In genomic region chr6:116152620-116153019, GRCh38 we compare ENCODE assay signal across 1 cellular context.
TF ChIP-seq lines count a peak whose summit lies in the region.

No MANE protein-coding gene starts in this region.

TF ChIP-seq in K562, 482 proteins besides CTCF, POLR2A, EP300 and RAD21:
- peak; percentile 82 for TF ChIP-seq NFIC (IDR thresholded peaks at IDR 0.05)
- TF ChIP-seq ATF7 (IDR thresholded peaks at IDR 0.05): no peak
